ENCODE assay signal across 14 cellular contexts in the genomic region with DNA sequence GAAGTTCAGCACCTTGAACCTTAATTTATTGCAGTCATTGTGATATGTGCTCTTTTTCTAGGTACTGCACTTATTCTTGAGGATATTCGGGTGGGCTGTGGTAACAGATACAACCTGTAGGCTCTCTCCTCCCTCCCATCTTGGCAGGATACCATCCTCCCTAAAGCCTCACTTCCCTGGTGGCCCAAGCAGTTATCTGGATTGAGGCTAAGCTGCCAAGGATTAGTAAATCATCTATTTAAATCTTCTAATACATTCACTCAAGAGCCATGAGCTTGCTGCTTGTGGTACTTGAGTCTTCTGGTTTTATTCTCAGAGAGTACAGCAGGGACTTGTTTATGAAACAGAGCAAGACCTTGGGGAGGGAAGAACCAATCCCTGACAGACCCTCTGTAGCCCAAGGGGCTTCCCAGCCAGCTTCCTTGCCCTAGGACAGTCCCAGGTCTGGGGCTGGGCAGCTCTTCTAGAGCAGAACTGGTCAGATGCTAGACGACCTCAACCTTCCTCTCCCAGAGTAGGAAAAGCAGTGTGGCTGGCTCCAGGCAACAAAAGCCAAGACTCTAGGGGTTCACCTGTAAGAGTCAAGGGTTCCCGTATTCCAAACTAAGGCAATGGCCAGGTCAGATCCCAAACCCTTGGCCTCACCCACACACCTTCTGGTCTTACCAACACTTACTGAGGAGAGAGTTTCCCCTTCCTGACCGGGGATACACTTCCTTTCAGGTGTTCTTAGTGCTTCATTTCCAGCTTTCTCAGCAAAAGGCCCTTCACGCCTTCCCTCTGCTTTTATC. TPM values are rescaled to one million over a fixed set of nuclear protein-coding genes. Genes with fewer than 3 reads are reported as not detected.
DNase-seq lines count a peak whose midpoint lies in the region; ATAC-seq and TF ChIP-seq lines count a peak whose summit lies in the region.
"Had no signal": no experiment of that assay in that cellular context is flagged by ENCODE, and none has a peak within 500 bp of the region (broad histone marks: within the 10 kb centered on the region; RNA-seq: fewer than 3 reads in every experiment).

No MANE protein-coding gene starts in this region.

- peak overlapping the region; percentile 7 for H3K27ac Mint-ChIP-seq in T-helper 1 cell treated with Interleukin-12 subunit alpha and Interleukin-12 subunit beta and Interleukin-4 antibody, amounts not matched to agents 30 μg/mL and 1 μg/mL, for 36 hours
- no peak overlapping the region for H3K27ac Mint-ChIP-seq in Caco-2 (ENCODE audit: unreplicated experiment)
- no peak overlapping the region for H3K27ac Mint-ChIP-seq in T-cell
- H3K27ac Mint-ChIP-seq in natural killer cell treated with Interleukin-12 subunit alpha and Interleukin-12 subunit beta and Interleukin-15 and Interleukin-18, amount 100 ng/mL, for 72 hours, result no peak overlapping the region

- no peaks in the 10 kb centered on the region for H3K9me3 Mint-ChIP-seq in T-helper 1 cell treated with Interleukin-12 subunit alpha and Interleukin-12 subunit beta and Interleukin-4 antibody, amounts not matched to agents 30 μg/mL and 1 μg/mL, for 36 hours
- H3K9me3 Mint-ChIP-seq in Caco-2 (ENCODE audit: unreplicated experiment) (no peaks in the 10 kb centered on the region), T-cell (no peaks in the 10 kb centered on the region)
- H3K9me3 Mint-ChIP-seq in natural killer cell treated with Interleukin-12 subunit alpha and Interleukin-12 subunit beta and Interleukin-15 and Interleukin-18, amount 100 ng/mL, for 72 hours, result no peaks in the 10 kb centered on the region

- no peak overlapping the region for H3K27ac ChIP-seq in right lobe of liver

- no peak for TF ChIP-seq CTCF in Caco-2 (IDR thresholded peaks at IDR 0.05; ENCODE audit: insufficient read depth in 1 of 2, low read depth in 1 of 2, low read length in 1 of 2, severe bottlenecking in 1 of 2, unreplicated experiment in 1 of 2)
- TF ChIP-seq CTCF in right lobe of liver (IDR thresholded peaks at IDR 0.05), result no peak
- TF ChIP-seq CTCF in mucosa of descending colon (IDR thresholded peaks at IDR 0.05), result no peak

- CTCF ChIA-PET in Caco-2 (lab: Charles Lee) (no interaction called here), T-cell (lab: Charles Lee) (interaction anchor here (0.8 to 6.7 kb wide), 9 partner anchors 12 to 111 kb away, joined by 3 to 61 read pairs (median 6); a partner anchor contains a TSS)

- ATAC-seq in T-cell (replicated peaks in 1 of 4) (no peak), right lobe of liver (no peak), mucosa of descending colon (no peak)
- ATAC-seq in natural killer cell treated with Interleukin-12 subunit alpha and Interleukin-12 subunit beta and Interleukin-15 and Interleukin-18, amount 100 ng/mL, for 72 hours, result no peak

- POLR2A ChIA-PET in Caco-2 (lab: Charles Lee) (no interaction called here), T-cell (lab: Charles Lee) (no interaction called here)

- DNase-seq in T-helper 1 cell (no peak), Caco-2 (no peak), T-cell (no peak), right lobe of liver (no peak), mucosa of descending colon (no peak), ureter (ENCODE audit: low spot score) (no peak)
- no peak for DNase-seq in natural killer cell treated with Interleukin-12 subunit alpha and Interleukin-12 subunit beta and Interleukin-15 and Interleukin-18, amount 100 ng/mL, for 72 hours (ENCODE audit: low spot score)
- DNase-seq: DMS153, KG1, NCI-H1436 treated with DMSO at 0.1 percent for 48 hours, NCI-H2029 treated with DMSO at 0.1 percent for 48 hours, NCI-H510A had no signal

- peaks cover 31% of the 10 kb centered on the region for H3K4me1 Mint-ChIP-seq in T-helper 1 cell treated with Interleukin-12 subunit alpha and Interleukin-12 subunit beta and Interleukin-4 antibody, amounts not matched to agents 30 μg/mL and 1 μg/mL, for 36 hours (ENCODE audit: low read depth)
- H3K4me1 Mint-ChIP-seq in Caco-2 (ENCODE audit: low read depth, unreplicated experiment) (peaks cover 13% of the 10 kb centered on the region), T-cell (peaks cover 11 to 22% (median 14%) of the 10 kb centered on the region in 3 donors)
- peaks cover 14 to 17% of the 10 kb centered on the region in 2 donors for H3K4me1 Mint-ChIP-seq in natural killer cell treated with Interleukin-12 subunit alpha and Interleukin-12 subunit beta and Interleukin-15 and Interleukin-18, amount 100 ng/mL, for 72 hours (ENCODE audit: low read depth in 2 of 2)

- WGBS in right lobe of liver (ENCODE audit: insufficient coverage, low coverage, low lambda C conversion rate, missing lambda C conversion rate), result 93% methylated on average over 3 of the region's 5 CpGs

- H3K9me3 ChIP-seq in Caco-2 (no peaks in the 10 kb centered on the region), right lobe of liver (no peaks in the 10 kb centered on the region), mucosa of descending colon (no peaks in the 10 kb centered on the region)

- no peaks in the 10 kb centered on the region for H3K27me3 Mint-ChIP-seq in T-helper 1 cell treated with Interleukin-12 subunit alpha and Interleukin-12 subunit beta and Interleukin-4 antibody, amounts not matched to agents 30 μg/mL and 1 μg/mL, for 36 hours (ENCODE audit: low read depth)
- H3K27me3 Mint-ChIP-seq in Caco-2 (ENCODE audit: insufficient read depth, unreplicated experiment) (peaks cover 13% of the 10 kb centered on the region), T-cell (peaks cover 10 to 16% of the 10 kb centered on the region in 2 donors)
- H3K27me3 Mint-ChIP-seq in natural killer cell treated with Interleukin-12 subunit alpha and Interleukin-12 subunit beta and Interleukin-15 and Interleukin-18, amount 100 ng/mL, for 72 hours, result peaks cover 23 to 32% of the 10 kb centered on the region in 2 donors

- H3K4me3 ChIP-seq in Caco-2 (ENCODE audit: low read depth, low read length) (no peak overlapping the region), right lobe of liver (no peak overlapping the region), mucosa of descending colon (no peak overlapping the region)

- peak overlapping the region; percentile 70 for H3K4me3 Mint-ChIP-seq in T-helper 1 cell treated with Interleukin-12 subunit alpha and Interleukin-12 subunit beta and Interleukin-4 antibody, amounts not matched to agents 30 μg/mL and 1 μg/mL, for 36 hours
- H3K4me3 Mint-ChIP-seq in Caco-2 (ENCODE audit: unreplicated experiment), result peak overlapping the region; percentile 74
- H3K4me3 Mint-ChIP-seq in T-cell, result peak overlapping the region in 2 of 3 donors; percentile 29 to 85
- peak overlapping the region; percentile 83 for H3K4me3 Mint-ChIP-seq in natural killer cell treated with Interleukin-12 subunit alpha and Interleukin-12 subunit beta and Interleukin-15 and Interleukin-18, amount 100 ng/mL, for 72 hours

- H3K4me1 ChIP-seq in Caco-2 (no peaks in the 10 kb centered on the region), right lobe of liver (peaks cover 0 to 15% (median 5%) of the 10 kb centered on the region in 4 donors), mucosa of descending colon (ENCODE audit: low read depth) (peaks cover 11% of the 10 kb centered on the region)

- no peaks in the 10 kb centered on the region for H3K36me3 ChIP-seq in Caco-2 (ENCODE audit: control insufficient read depth, insufficient read depth, low read length)
- H3K36me3 ChIP-seq in right lobe of liver, result peaks cover 0 to 6% (median 0%) of the 10 kb centered on the region in 4 donors
- no peaks in the 10 kb centered on the region for H3K36me3 ChIP-seq in mucosa of descending colon (ENCODE audit: low read depth)

- intact Hi-C loops in Caco-2 (cut with micrococcal nuclease; ENCODE audit: unreplicated experiment), result no loop called here
- intact Hi-C loops in right lobe of liver (cut with DNase I), result no loop called here
- intact Hi-C loops in mucosa of descending colon (cut with DNase I, micrococcal nuclease), result no loop called here

- no peaks in the 10 kb centered on the region; the same call in 1 of the 2 replicates for H3K27me3 ChIP-seq in Caco-2 (replicated peaks; ENCODE audit: control insufficient read depth, insufficient read depth, low read length)
- no peaks in the 10 kb centered on the region for H3K27me3 ChIP-seq in right lobe of liver

- peaks cover 47% of the 10 kb centered on the region for H3K36me3 Mint-ChIP-seq in T-helper 1 cell treated with Interleukin-12 subunit alpha and Interleukin-12 subunit beta and Interleukin-4 antibody, amounts not matched to agents 30 μg/mL and 1 μg/mL, for 36 hours (ENCODE audit: low read depth)
- peaks cover 7% of the 10 kb centered on the region for H3K36me3 Mint-ChIP-seq in Caco-2 (ENCODE audit: insufficient read depth, unreplicated experiment)
- peaks cover 21% of the 10 kb centered on the region for H3K36me3 Mint-ChIP-seq in T-cell
- peaks cover under 1% of the 10 kb centered on the region for H3K36me3 Mint-ChIP-seq in natural killer cell treated with Interleukin-12 subunit alpha and Interleukin-12 subunit beta and Interleukin-15 and Interleukin-18, amount 100 ng/mL, for 72 hours

- BruUV-seq in Caco-2 (replicated peaks; lab: Mats Ljungman, UMichigan), result no TSS peak

- TF ChIP-seq POLR2A in right lobe of liver (IDR thresholded peaks at IDR 0.05), result no peak

RNA-seq across cellular contexts. Expression of a gene that starts 21.3 kb away (rescaled TPM):
- total RNA-seq in Caco-2 (2022), result 0.14 TPM in 1 of 2 replicates, not detected in the other
- under 1 TPM in 2 of 5 donors, not detected in 3; 0.20 to 0.23 TPM for total RNA-seq in T-cell
- not detected for total RNA-seq in natural killer cell treated with Interleukin-12 subunit alpha and Interleukin-12 subunit beta and Interleukin-15 and Interleukin-18, amount 100 ng/mL, for 72 hours
- total RNA-seq in right lobe of liver, result under 1 TPM in 1 of 6 experiments, not detected in 5; 0.19 TPM
- not detected for total RNA-seq in mucosa of descending colon
- total RNA-seq in ureter, result 0.99 TPM
- total RNA-seq: M059J had no signal

RNA-seq across cellular contexts. Expression of a gene that starts 35.6 kb away (rescaled TPM):
- total RNA-seq in Caco-2 (2022) (5.1 and 7.0 TPM in 2 replicates), T-cell (10 to 100 TPM; 47.6 to 80.6 (median 50.2) TPM), right lobe of liver (1 to 10 TPM; 2.4 to 9.1 (median 4.7) TPM), mucosa of descending colon (10 to 100 TPM; 14.0 to 24.8 (median 21.6) TPM), ureter (16.0 TPM)
- 10 to 100 TPM; 22.7 to 62.2 TPM for total RNA-seq in natural killer cell treated with Interleukin-12 subunit alpha and Interleukin-12 subunit beta and Interleukin-15 and Interleukin-18, amount 100 ng/mL, for 72 hours

RNA-seq across cellular contexts. Expression of a gene that starts 45.6 kb away (rescaled TPM):
- total RNA-seq in Caco-2 (2022) (249 and 255 TPM in 2 replicates), T-cell (100 to 1,000 TPM; 138 to 175 (median 166) TPM), right lobe of liver (100 to 1,000 TPM in 3 of 6 experiments, 10 to 100 TPM in 3; 93.6 to 125 (median 99.3) TPM), mucosa of descending colon (100 to 1,000 TPM; 169 to 222 (median 202) TPM), ureter (152 TPM)
- 100 to 1,000 TPM; 165 to 209 TPM for total RNA-seq in natural killer cell treated with Interleukin-12 subunit alpha and Interleukin-12 subunit beta and Interleukin-15 and Interleukin-18, amount 100 ng/mL, for 72 hours

RNA-seq across cellular contexts. Expression of a gene that starts 51.7 kb away (rescaled TPM):
- total RNA-seq in Caco-2 (2022) (71.2 and 72.5 TPM in 2 replicates), T-cell (10 to 100 TPM; 40.9 to 53.4 (median 51.9) TPM), right lobe of liver (10 to 100 TPM in 3 of 6 experiments, 1 to 10 TPM in 3; 4.5 to 13.9 (median 11.3) TPM), mucosa of descending colon (10 to 100 TPM; 34.0 to 50.6 (median 42.3) TPM), ureter (50.6 TPM)
- total RNA-seq in natural killer cell treated with Interleukin-12 subunit alpha and Interleukin-12 subunit beta and Interleukin-15 and Interleukin-18, amount 100 ng/mL, for 72 hours, result 10 to 100 TPM; 49.2 to 57.6 TPM
